In genomic region chr2:74919827-74920226, GRCh38 we compare ENCODE assay signal across 8 cellular contexts. TPM values are rescaled to one million over a fixed set of nuclear protein-coding genes. Genes with fewer than 3 reads are reported as not detected.
DNase-seq lines count a peak whose midpoint lies in the region; ATAC-seq and TF ChIP-seq lines count a peak whose summit lies in the region.

No MANE protein-coding gene starts in this region.

- H3K4me3 ChIP-seq in SK-N-SH (ENCODE audit: low read depth in 2 of 2, low read length in 1 of 2) (peak overlapping the region; percentile 42 to 58), upper lobe of right lung (peak overlapping the region; percentile 39)

- peak; percentile 55 to 67 for ATAC-seq in left cardiac atrium
- ATAC-seq in upper lobe of right lung = peak; percentile 81
- no peak for ATAC-seq in HG03439 (IDR thresholded peaks at IDR 0.05; ENCODE audit: unreplicated experiment)

- H3K9ac ChIP-seq in SK-N-SH = no peak overlapping the region

- H3K36me3 ChIP-seq in SK-N-SH (replicated peaks in 1 of 2; ENCODE audit: control insufficient read depth in 1 of 2, insufficient read depth in 2 of 2, low read length in 1 of 2) (no peaks in the 10 kb centered on the region), upper lobe of right lung (no peaks in the 10 kb centered on the region)

- no peaks in the 10 kb centered on the region for H4K20me1 ChIP-seq in SK-N-SH (ENCODE audit: insufficient read depth)

- H3K4me2 ChIP-seq in SK-N-SH = peak overlapping the region; percentile 79

- H3K79me2 ChIP-seq in SK-N-SH (ENCODE audit: insufficient read depth) = no peaks in the 10 kb centered on the region

- H3K27me3 ChIP-seq in SK-N-SH (ENCODE audit: insufficient read depth) (no peaks in the 10 kb centered on the region), upper lobe of right lung (no peaks in the 10 kb centered on the region)

- POLR2A ChIA-PET in SK-N-SH (lab: Yijun Ruan, JAX) = no interaction called here

- H3K9me3 ChIP-seq in SK-N-SH = no peaks in the 10 kb centered on the region
- H3K9me3 ChIP-seq in upper lobe of right lung = no peaks in the 10 kb centered on the region

- 5% methylated on average over 27 of the region's 34 CpGs for WGBS in SK-N-SH (ENCODE audit: low lambda C conversion rate)

- no peaks in the 10 kb centered on the region; a peak in 1 of 4 replicates for H3K4me1 ChIP-seq in SK-N-SH (ENCODE audit: control insufficient read depth in 1 of 2, insufficient read depth in 2 of 2, low read depth in 1 of 2, low read length in 1 of 2)
- H3K4me1 ChIP-seq in upper lobe of right lung = peaks cover 6% of the 10 kb centered on the region

- intact Hi-C loops in left cardiac atrium (cut with DNase I) = loop anchor here (2.0 to 10.0 kb wide), 5 partner anchors 145 to 685 kb away; no protein-coding TSS in a partner anchor
- intact Hi-C loops in posterior vena cava (cut with DNase I) = loop anchor here (10.0 kb wide), 1 partner anchor 485 kb away; no protein-coding TSS in a partner anchor
- intact Hi-C loops in upper lobe of right lung (cut with DNase I) = no loop called here

- DNase-seq in KG1 (lab: John Stamatoyannopoulos, UW) = peak; percentile 19
- peak; percentile 86 for DNase-seq in SK-N-SH
- DNase-seq in activated naive CD8-positive, alpha-beta T cell treated with anti-CD3 and anti-CD28 coated beads, Interleukin-2, amount 50 U/mL, for 16 hours (ENCODE audit: low read depth, low spot score) = peak; percentile 58
- peak; percentile 60 for DNase-seq in left cardiac atrium
- DNase-seq in posterior vena cava (ENCODE audit: low spot score) = peak; percentile 89
- DNase-seq in upper lobe of right lung = peak; percentile 87

- TF ChIP-seq CTCF in GM12874 (IDR thresholded peaks at IDR 0.05; ENCODE audit: insufficient read depth, low read depth, low read length) (peak; percentile 85), SK-N-SH (IDR thresholded peaks at IDR 0.05) (peak; percentile 75), upper lobe of right lung (IDR thresholded peaks at IDR 0.05) (peak; percentile 93)

- H3F3A ChIP-seq in SK-N-SH (replicated peaks; ENCODE audit: insufficient read depth) = no peaks in the 10 kb centered on the region

- no peaks in the 10 kb centered on the region for H3K9me2 ChIP-seq in SK-N-SH

- peak; percentile 90 for TF ChIP-seq RAD21 in SK-N-SH (IDR thresholded peaks at IDR 0.05; ENCODE audit: low read length)

- CTCF ChIA-PET in SK-N-SH (lab: Yijun Ruan, JAX) = interaction anchor here (0.6 to 4.4 kb wide), 54 partner anchors 9 to 710 kb away, joined by 3 to 33 read pairs (median 4); partner anchors contain the start of gene TACR1

- no peak overlapping the region for H3K27ac ChIP-seq in SK-N-SH (ENCODE audit: low read depth in 2 of 2, low read length in 1 of 2)
- H3K27ac ChIP-seq in upper lobe of right lung = no peak overlapping the region

- no peak overlapping the region for H2AFZ ChIP-seq in SK-N-SH (ENCODE audit: low read depth)

- TF ChIP-seq EP300 in SK-N-SH (IDR thresholded peaks at IDR 0.05; ENCODE audit: borderline replicate concordance in 1 of 2, low read depth in 1 of 2, low read length in 1 of 2) = no peak

TF ChIP-seq in SK-N-SH, 30 proteins besides CTCF, POLR2A, EP300 and RAD21:
- TF ChIP-seq TEAD4 (IDR thresholded peaks at IDR 0.05; ENCODE audit: borderline replicate concordance, insufficient read depth) (no peak), NFIC (IDR thresholded peaks at IDR 0.05; ENCODE audit: borderline replicate concordance) (no peak), SMC3 (IDR thresholded peaks at IDR 0.05; ENCODE audit: low read depth, low read length) (peak; percentile 77), NRF1 (IDR thresholded peaks at IDR 0.05; ENCODE audit: low read depth, low read length) (no peak), USF2 (IDR thresholded peaks at IDR 0.05; ENCODE audit: borderline replicate concordance, low read depth, low read length) (no peak), YY1 (IDR thresholded peaks at IDR 0.05; ENCODE audit: low read depth) (no peak), GATA2 (CRISPR knock-in tag; IDR thresholded peaks at IDR 0.05) (no peak), MAX (IDR thresholded peaks at IDR 0.05; ENCODE audit: low read depth) (no peak)

RNA-seq across cellular contexts. Expression of gene POLE4, which starts 38.6 kb away (rescaled TPM):
- polyA plus RNA-seq in SK-N-SH (2012; rRNA removed) = 34.2 and 42.1 TPM in 2 replicates
- polyA plus RNA-seq in SK-N-SH (2012; cell fraction: cytosol; rRNA removed) = 39.7 and 42.9 TPM in 2 replicates
- 13.4 and 20.3 TPM in 2 replicates for polyA plus RNA-seq in SK-N-SH (2012; cell fraction: nucleus; rRNA removed)
- total RNA-seq in left cardiac atrium = 10 to 100 TPM; 42.7 to 50.0 TPM
- total RNA-seq in posterior vena cava = 10 to 100 TPM; 42.6 to 45.1 TPM
- 59.8 TPM for total RNA-seq in upper lobe of right lung

Comparison
In these comparisons a context has a peak if more than half of its experiments do, and no peak if none do; other contexts are left out.
1. DNase-seq: peak in every context shown above with its lines; median percentile 89 in posterior vena cava; 87 in upper lobe of right lung; 86 in SK-N-SH; 60 in left cardiac atrium; 58 in activated naive CD8-positive, alpha-beta T cell treated with anti-CD3 and anti-CD28 coated beads, Interleukin-2, amount 50 U/mL, for 16 hours; 19 in KG1.